Comparison of ENCODE assay signal across 1 cellular context in the genomic region with DNA sequence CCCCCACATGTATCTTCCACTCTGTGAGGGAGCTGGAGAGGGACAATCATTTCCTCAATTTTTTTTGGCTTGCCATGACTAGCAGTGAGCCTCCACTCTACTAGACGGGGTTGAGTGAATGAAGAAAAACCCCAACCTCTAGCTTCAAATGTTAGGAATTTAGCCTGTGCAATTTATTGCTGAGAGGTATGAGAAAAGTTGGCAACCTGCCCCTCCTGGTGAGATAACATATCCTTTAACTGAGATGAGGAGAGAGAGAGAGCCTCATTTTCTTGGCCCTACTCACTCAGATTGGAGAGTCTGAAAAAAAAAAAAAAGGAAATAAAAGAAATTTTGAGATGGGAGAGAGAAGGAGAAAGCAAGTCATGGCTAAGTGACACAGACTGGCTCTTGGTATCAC.
TF ChIP-seq lines count a peak whose summit lies in the region.

No MANE protein-coding gene starts in this region.

TF ChIP-seq in H1, 55 proteins besides CTCF, POLR2A, EP300 and RAD21:
- TF ChIP-seq SIRT6 (IDR thresholded peaks at IDR 0.05; ENCODE audit: low read length) = no peak
- no peak for TF ChIP-seq RNF2 (IDR thresholded peaks at IDR 0.05; ENCODE audit: borderline replicate concordance, low read depth, low read length, missing control alignments, poor library complexity, severe bottlenecking)
- no peak for TF ChIP-seq TAF7 (optimal IDR thresholded peaks at IDR 0.05; ENCODE audit: borderline replicate concordance, low read depth, low read length)
- TF ChIP-seq SP2 (IDR thresholded peaks at IDR 0.05; ENCODE audit: low read length) = no peak
- no peak for TF ChIP-seq ASH2L (IDR thresholded peaks at IDR 0.05; ENCODE audit: low read length)
- TF ChIP-seq KDM1A (IDR thresholded peaks at IDR 0.05; ENCODE audit: borderline replicate concordance, low read length) = no peak
- TF ChIP-seq, protein P1, sequence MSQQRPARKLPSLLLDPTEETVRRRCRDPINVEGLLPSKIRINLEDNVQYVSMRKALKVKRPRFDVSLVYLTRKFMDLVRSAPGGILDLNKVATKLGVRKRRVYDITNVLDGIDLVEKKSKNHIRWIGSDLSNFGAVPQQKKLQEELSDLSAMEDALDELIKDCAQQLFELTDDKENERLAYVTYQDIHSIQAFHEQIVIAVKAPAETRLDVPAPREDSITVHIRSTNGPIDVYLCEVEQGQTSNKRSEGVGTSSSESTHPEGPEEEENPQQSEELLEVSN (IDR thresholded peaks at IDR 0.05) = no peak
- no peak for TF ChIP-seq EGR1 (IDR thresholded peaks at IDR 0.05; ENCODE audit: borderline replicate concordance, low read depth, low read length)
- no peak for TF ChIP-seq ZNF274 (IDR thresholded peaks at IDR 0.05; ENCODE audit: borderline replicate concordance, extremely low read depth, low read length)
- TF ChIP-seq, protein P2, sequence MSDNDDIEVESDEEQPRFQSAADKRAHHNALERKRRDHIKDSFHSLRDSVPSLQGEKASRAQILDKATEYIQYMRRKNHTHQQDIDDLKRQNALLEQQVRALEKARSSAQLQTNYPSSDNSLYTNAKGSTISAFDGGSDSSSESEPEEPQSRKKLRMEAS (IDR thresholded peaks at IDR 0.05) = no peak
